In the genomic region with DNA sequence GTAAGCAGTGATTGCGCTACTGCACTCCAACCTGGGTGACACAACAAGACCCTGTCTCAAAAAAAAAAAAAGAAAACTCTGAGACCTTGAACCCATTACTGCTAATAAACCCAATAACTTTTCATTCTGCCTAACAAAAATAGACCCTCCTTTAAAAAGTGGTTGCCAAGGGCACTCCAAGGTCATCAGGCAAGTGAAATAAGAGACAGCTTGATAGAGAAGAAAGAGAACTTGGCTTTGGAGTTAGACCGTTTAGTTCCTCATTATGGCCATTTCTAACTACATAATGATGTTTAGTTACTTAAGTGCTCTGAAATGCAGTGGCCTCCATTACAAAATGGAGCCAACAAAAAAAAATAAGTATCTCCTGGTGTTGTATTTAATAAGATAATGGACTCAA, we compare ENCODE assay signal across 11 cellular contexts. TPM values are rescaled to one million over a fixed set of nuclear protein-coding genes. Genes with fewer than 3 reads are reported as not detected.
A peak's percentile ranks its signal among the peaks of the same experiment; 100 is the strongest.
DNase-seq lines count a peak whose midpoint lies in the region; ATAC-seq and TF ChIP-seq lines count a peak whose summit lies in the region.
"Had no signal": no experiment of that assay in that cellular context is flagged by ENCODE, and none has a peak within 500 bp of the region (broad histone marks: within the 10 kb centered on the region; RNA-seq: fewer than 3 reads in every experiment).

No MANE protein-coding gene starts in this region.

- H4K20me1 ChIP-seq in PC-3 (ENCODE audit: low read length) (no peaks in the 10 kb centered on the region), fibroblast of lung (ENCODE audit: control insufficient read depth, extremely low read depth, insufficient read depth, low read length) (no peaks in the 10 kb centered on the region)

- H3K27ac ChIP-seq in PC-3 (ENCODE audit: low read length) (peak overlapping the region; percentile 99), fibroblast of lung (ENCODE audit: insufficient read depth, low read length) (peak overlapping the region; percentile 98)
- H3K27ac ChIP-seq: RWPE1, WERI-Rb-1 had no signal

- H3K9me3 ChIP-seq in PC-3 (ENCODE audit: low read length) (no peaks in the 10 kb centered on the region), fibroblast of lung (ENCODE audit: control insufficient read depth, insufficient read depth, low read depth, low read length) (no peaks in the 10 kb centered on the region)

- H3K4me1 Mint-ChIP-seq in HFFc6 (ENCODE audit: low read depth) = peaks cover 62% of the 10 kb centered on the region

- intact Hi-C loops in PC-3 (cut with micrococcal nuclease) = loop anchor here (10.0 kb wide), 1 partner anchor 251 kb away; no protein-coding TSS in a partner anchor

- no peaks in the 10 kb centered on the region for H3K27me3 ChIP-seq in PC-3 (ENCODE audit: low read length)
- no peaks in the 10 kb centered on the region for H3K27me3 ChIP-seq in fibroblast of lung (ENCODE audit: control insufficient read depth, insufficient read depth, low read length)

- no peaks in the 10 kb centered on the region for H3K36me3 Mint-ChIP-seq in HFFc6 (ENCODE audit: low read depth)

- H3K9ac ChIP-seq in PC-3 (ENCODE audit: low read length) (no peak overlapping the region), fibroblast of lung (ENCODE audit: insufficient read depth, low read length) (no peak overlapping the region)

- no peaks in the 10 kb centered on the region for H3K9me3 Mint-ChIP-seq in HFFc6
- H3K9me3 Mint-ChIP-seq: nephron progenitor cell had no signal

- no peak overlapping the region for H3K4me2 ChIP-seq in PC-3 (ENCODE audit: low read length)
- no peak overlapping the region for H3K4me2 ChIP-seq in fibroblast of lung (ENCODE audit: extremely low read depth, insufficient read depth, low read length)

- peak overlapping the region; percentile 99 for H3K27ac Mint-ChIP-seq in HFFc6

- ATAC-seq in PC-3 = no peak

- no peaks in the 10 kb centered on the region for H3K27me3 Mint-ChIP-seq in HFFc6 (ENCODE audit: insufficient read depth)

- POLR2A ChIA-PET in PC-3 (lab: Charles Lee; ENCODE audit: unreplicated experiment) = interaction anchor here (0.6 kb wide), 2 partner anchors 97 to 118 kb away, joined by 7 to 8 read pairs; no protein-coding TSS in a partner anchor

- H2AFZ ChIP-seq in PC-3 (ENCODE audit: low read length) (no peak overlapping the region), fibroblast of lung (ENCODE audit: low read length) (no peak overlapping the region)

- DNase-seq in CD1c-positive myeloid dendritic cell (ENCODE audit: extremely low spot score) (peak; percentile 62), HFFc6 (no peak), PC-3 (no peak), fibroblast of lung (ENCODE audit: low read depth in 2 of 2) (no peak), DMS153 treated with DMSO at 0.1 percent for 48 hours (lab: John Stamatoyannopoulos, UW; ENCODE audit: unreplicated experiment) (no peak), NCI-H2029 (lab: John Stamatoyannopoulos, UW) (no peak), NCI-H446 treated with DMSO at 0.1 percent for 48 hours (lab: John Stamatoyannopoulos, UW) (no peak)
- DNase-seq: kidney glomerular epithelial cell, nephron progenitor cell, WERI-Rb-1 had no signal

- no peaks in the 10 kb centered on the region for H3K9me2 ChIP-seq in PC-3 (replicated peaks; ENCODE audit: low read length)

- no TSS peak for BruUV-seq in PC-3 (replicated peaks; lab: Mats Ljungman, UMichigan)

- peaks cover 21% of the 10 kb centered on the region for H3F3A ChIP-seq in PC-3 (ENCODE audit: low read length, unreplicated experiment)

- H3K4me1 ChIP-seq in PC-3 (ENCODE audit: insufficient read depth, low read length) = peaks cover 45% of the 10 kb centered on the region
- peaks cover 30% of the 10 kb centered on the region for H3K4me1 ChIP-seq in fibroblast of lung (ENCODE audit: control insufficient read depth, extremely low read depth, insufficient read depth, low read length)

- H3K36me3 ChIP-seq in PC-3 (ENCODE audit: low read depth, low read length) (no peaks in the 10 kb centered on the region), fibroblast of lung (ENCODE audit: control insufficient read depth, insufficient read depth, low read length) (no peaks in the 10 kb centered on the region)
- H3K36me3 ChIP-seq: WERI-Rb-1 had no signal

- H3K4me3 ChIP-seq in PC-3 (ENCODE audit: low read length) (no peak overlapping the region), fibroblast of lung (replicated peaks in 1 of 4; ENCODE audit: control extremely low read depth in 1 of 4, insufficient read depth in 1 of 4, low read depth in 3 of 4, low read length in 4 of 4) (no peak overlapping the region)

- H3K79me2 ChIP-seq in PC-3 (ENCODE audit: low read length) = no peaks in the 10 kb centered on the region; the same call in 1 of the 2 replicates
- H3K79me2 ChIP-seq in fibroblast of lung (ENCODE audit: control insufficient read depth, insufficient read depth, low read length) = no peaks in the 10 kb centered on the region

- CTCF ChIA-PET in PC-3 (lab: Charles Lee) = no interaction called here

- no peak for TF ChIP-seq CTCF in HFFc6 (IDR thresholded peaks at IDR 0.05)
- TF ChIP-seq CTCF in PC-3 (conservative IDR thresholded peaks at IDR 0.05; ENCODE audit: low read depth, low read length) = no peak
- TF ChIP-seq CTCF in fibroblast of lung (conservative IDR thresholded peaks at IDR 0.05 in 1 of 2, IDR thresholded peaks at IDR 0.05 in 1 of 2; ENCODE audit: low read depth in 1 of 2, low read length in 2 of 2) = no peak

- H3K4me3 Mint-ChIP-seq in HFFc6 = no peak overlapping the region
- H3K4me3 Mint-ChIP-seq: nephron progenitor cell had no signal

RNA-seq across cellular contexts. Expression of a gene that starts 55.9 kb away (rescaled TPM):
- total RNA-seq in HFFc6 (2021; fragmentation: NEBNext Ultra II Directional; extraction: Animal tissue kit (Norgen Biotek cat#: 25700)) = 10 to 100 TPM; 49.2 to 81.5 (median 76.2) TPM
- total RNA-seq in PC-3 (2014; rRNA removed) (181 and 218 TPM in 2 replicates), fibroblast of lung (127 and 252 TPM in 2 replicates)
- 48.1 and 125 TPM in 2 replicates for polyA plus RNA-seq in fibroblast of lung
- polyA plus RNA-seq in fibroblast of lung (2012) = 50.4 and 127 TPM in 2 replicates
- polyA minus RNA-seq in fibroblast of lung (ENCODE audit: low replicate concordance) = 22.8 and 76.1 TPM in 2 replicates
